ENCODE assay signal across 22 cellular contexts in the genomic region with DNA sequence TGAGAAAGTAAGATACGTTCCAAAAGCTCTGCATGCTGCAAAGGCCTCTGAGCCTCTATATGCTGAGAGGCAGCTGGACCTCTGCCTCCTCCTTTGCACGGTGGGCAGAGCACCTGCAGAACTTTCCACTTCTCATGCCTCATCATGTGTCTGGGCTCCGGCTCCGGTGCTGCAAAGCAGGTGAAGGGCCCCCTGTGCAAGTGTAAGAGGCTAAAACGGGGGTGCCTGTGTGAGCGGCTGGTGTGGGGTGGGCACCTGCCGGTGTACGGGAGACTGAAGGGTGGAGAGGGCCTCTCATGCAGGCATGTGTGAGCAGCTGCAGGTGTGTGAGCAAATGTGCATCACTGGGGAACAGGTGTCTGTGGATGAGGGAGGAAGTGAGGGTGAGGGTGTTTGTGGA.
"Had no signal": no experiment of that assay in that cellular context is flagged by ENCODE, and none has a peak within 500 bp of the region (broad histone marks: within the 10 kb centered on the region; RNA-seq: fewer than 3 reads in every experiment).

No MANE protein-coding gene starts in this region.

- H3K27ac Mint-ChIP-seq: activated B cell treated with CpG ODN at 0.5 μM for 24 hours; activated CD4-positive, alpha-beta memory T cell treated with anti-CD3 and anti-CD28 coated beads for 36 hours; activated naive CD8-positive, alpha-beta T cell treated with anti-CD3 and anti-CD28 coated beads, Interleukin-2, amount 10 ng/mL, durations not matched to agents 7 days and 5 days; activated T-helper 1 cell treated with anti-CD3 and anti-CD28 coated beads, Interleukin-12 subunit alpha, Interleukin-12 subunit beta, Interleukin-2, Interleukin-4 antibody, amounts not matched to agents 30 ng/mL and 10 ng/mL and 1 ng/mL, durations not matched to agents 14 hours and 24 hours and 36 hours; dendritic cell treated with granulocyte-macrophage colony-stimulating factor and Interleukin-4, amounts not matched to agents 40 ng/mL and 50 ng/mL, for 4 days; memory B cell; neural progenitor cell; stimulated activated naive CD8-positive, alpha-beta T cell treated with anti-CD3 and anti-CD28 coated beads, Interleukin-15, Interleukin-2, amounts not matched to agents 100 ng/mL and 50 ng/mL, for 24 hours had no signal

- H3K4me3 Mint-ChIP-seq: activated B cell treated with CpG ODN at 0.5 μM for 24 hours; activated CD4-positive, alpha-beta memory T cell treated with anti-CD3 and anti-CD28 coated beads for 36 hours; activated naive CD8-positive, alpha-beta T cell treated with anti-CD3 and anti-CD28 coated beads, Interleukin-2, amount 10 ng/mL, durations not matched to agents 7 days and 5 days; activated T-helper 1 cell treated with anti-CD3 and anti-CD28 coated beads, Interleukin-12 subunit alpha, Interleukin-12 subunit beta, Interleukin-2, Interleukin-4 antibody, amounts not matched to agents 30 ng/mL and 10 ng/mL and 1 ng/mL, durations not matched to agents 14 hours and 24 hours and 36 hours; dendritic cell treated with granulocyte-macrophage colony-stimulating factor and Interleukin-4, amounts not matched to agents 40 ng/mL and 50 ng/mL, for 4 days; memory B cell; naive B cell; neural progenitor cell; stimulated activated naive CD8-positive, alpha-beta T cell treated with anti-CD3 and anti-CD28 coated beads, Interleukin-15, Interleukin-2, amounts not matched to agents 100 ng/mL and 50 ng/mL, for 24 hours had no signal

- ATAC-seq: gastroesophageal sphincter, heart left ventricle, left ventricle myocardium superior, right cardiac atrium had no signal

- H3K36me3 Mint-ChIP-seq: activated CD4-positive, alpha-beta memory T cell treated with anti-CD3 and anti-CD28 coated beads for 36 hours; activated naive CD8-positive, alpha-beta T cell treated with anti-CD3 and anti-CD28 coated beads, Interleukin-2, amount 10 ng/mL, durations not matched to agents 7 days and 5 days; memory B cell; naive B cell; neural progenitor cell had no signal

- DNase-seq: activated B cell treated with CpG ODN at 0.5 μM for 24 hours; activated CD4-positive, alpha-beta memory T cell treated with anti-CD3 and anti-CD28 coated beads for 36 hours; activated CD4-positive, alpha-beta T cell treated with anti-CD3 and anti-CD28 coated beads for 4 hours; activated naive CD4-positive, alpha-beta T cell; activated naive CD8-positive, alpha-beta T cell treated with anti-CD3 and anti-CD28 coated beads, Interleukin-2, amount 10 ng/mL, durations not matched to agents 7 days and 5 days; activated T-cell treated with anti-CD3 and anti-CD28 coated beads for 4 hours; amygdala; effector memory CD4-positive, alpha-beta T cell; heart left ventricle; kidney glomerular epithelial cell; left ventricle myocardium superior; mucosa of descending colon; naive B cell; right cardiac atrium; stimulated activated CD4-positive, alpha-beta T cell treated with anti-CD3 and anti-CD28 coated beads, Interleukin-2, amount 100 ng/mL, for 24 hours; transverse colon had no signal

- H3K9me3 Mint-ChIP-seq: activated B cell treated with CpG ODN at 0.5 μM for 24 hours; activated CD4-positive, alpha-beta memory T cell treated with anti-CD3 and anti-CD28 coated beads for 36 hours; activated naive CD8-positive, alpha-beta T cell treated with anti-CD3 and anti-CD28 coated beads, Interleukin-2, amount 10 ng/mL, durations not matched to agents 7 days and 5 days; activated T-helper 1 cell treated with anti-CD3 and anti-CD28 coated beads, Interleukin-12 subunit alpha, Interleukin-12 subunit beta, Interleukin-2, Interleukin-4 antibody, amounts not matched to agents 30 ng/mL and 10 ng/mL and 1 ng/mL, durations not matched to agents 14 hours and 24 hours and 36 hours; dendritic cell treated with granulocyte-macrophage colony-stimulating factor and Interleukin-4, amounts not matched to agents 40 ng/mL and 50 ng/mL, for 4 days; memory B cell; neural progenitor cell had no signal

- H3K4me1 Mint-ChIP-seq: activated B cell treated with CpG ODN at 0.5 μM for 24 hours; activated naive CD8-positive, alpha-beta T cell treated with anti-CD3 and anti-CD28 coated beads, Interleukin-2, amount 10 ng/mL, durations not matched to agents 7 days and 5 days; memory B cell; naive B cell had no signal

- H3K27me3 Mint-ChIP-seq: activated B cell treated with CpG ODN at 0.5 μM for 24 hours; activated CD4-positive, alpha-beta memory T cell treated with anti-CD3 and anti-CD28 coated beads for 36 hours; activated naive CD8-positive, alpha-beta T cell treated with anti-CD3 and anti-CD28 coated beads, Interleukin-2, amount 10 ng/mL, durations not matched to agents 7 days and 5 days; stimulated activated naive CD8-positive, alpha-beta T cell treated with anti-CD3 and anti-CD28 coated beads, Interleukin-15, Interleukin-2, amounts not matched to agents 100 ng/mL and 50 ng/mL, for 24 hours had no signal
